Comparison of ENCODE assay signal across 16 cellular contexts in genomic region chr15:42134617-42135243, GRCh38. TPM values are rescaled to one million over a fixed set of nuclear protein-coding genes. Genes with fewer than 3 reads are reported as not detected.
"Had no signal": no experiment of that assay in that cellular context is flagged by ENCODE, and none has a peak within 500 bp of the region (broad histone marks: within the 10 kb centered on the region; RNA-seq: fewer than 3 reads in every experiment).

No MANE protein-coding gene starts in this region.

- H3K9me3 ChIP-seq: neutrophil, pancreas had no signal

- DNase-seq: activated B cell treated with CpG ODN at 0.5 μM for 24 hours, amniotic stem cell, foreskin keratinocyte had no signal

- ATAC-seq: sciatic nerve had no signal

- FAIRE-seq: pancreas had no signal

- H3K36me3 ChIP-seq: cardiac muscle cell, neutrophil, pancreas had no signal

- H3K27me3 ChIP-seq: neutrophil, pancreas had no signal

- H3K4me1 ChIP-seq: foreskin keratinocyte, pancreas had no signal

- H3K27ac ChIP-seq: cardiac muscle cell, foreskin keratinocyte, neutrophil, pancreas had no signal

- H3K4me3 ChIP-seq: cardiac muscle cell, lung, pancreas had no signal

RNA-seq across cellular contexts. Expression of gene PLA2G4F, which starts 21.7 kb away (rescaled TPM):
- total RNA-seq: activated B cell treated with CpG ODN at 0.5 μM for 24 hours; activated naive CD8-positive, alpha-beta T cell treated with anti-CD3 and anti-CD28 coated beads for 36 hours; activated T-helper 1 cell treated with anti-CD3 and anti-CD28 coated beads, Interleukin-12 subunit alpha, Interleukin-12 subunit beta, Interleukin-2, Interleukin-4 antibody, amounts not matched to agents 30 ng/mL and 10 ng/mL and 1 ng/mL, durations not matched to agents 14 hours and 24 hours and 36 hours; dermis microvascular lymphatic vessel endothelial cell; fibroblast of lung; natural killer cell treated with Interleukin-12 subunit alpha and Interleukin-12 subunit beta and Interleukin-15 and Interleukin-18, amount 100 ng/mL, for 72 hours; pulmonary artery endothelial cell; sciatic nerve had no signal
- polyA plus RNA-seq: fibroblast of lung had no signal

RNA-seq across cellular contexts. Expression of gene PLA2G4D, which starts 40.4 kb away (rescaled TPM):
- total RNA-seq: activated B cell treated with CpG ODN at 0.5 μM for 24 hours; activated naive CD8-positive, alpha-beta T cell treated with anti-CD3 and anti-CD28 coated beads for 36 hours; activated T-helper 1 cell treated with anti-CD3 and anti-CD28 coated beads, Interleukin-12 subunit alpha, Interleukin-12 subunit beta, Interleukin-2, Interleukin-4 antibody, amounts not matched to agents 30 ng/mL and 10 ng/mL and 1 ng/mL, durations not matched to agents 14 hours and 24 hours and 36 hours; dermis microvascular lymphatic vessel endothelial cell; fibroblast of lung; left lobe of liver; natural killer cell treated with Interleukin-12 subunit alpha and Interleukin-12 subunit beta and Interleukin-15 and Interleukin-18, amount 100 ng/mL, for 72 hours; pulmonary artery endothelial cell; sciatic nerve; urinary bladder had no signal
- polyA plus RNA-seq: fibroblast of lung had no signal
